In the genomic region with DNA sequence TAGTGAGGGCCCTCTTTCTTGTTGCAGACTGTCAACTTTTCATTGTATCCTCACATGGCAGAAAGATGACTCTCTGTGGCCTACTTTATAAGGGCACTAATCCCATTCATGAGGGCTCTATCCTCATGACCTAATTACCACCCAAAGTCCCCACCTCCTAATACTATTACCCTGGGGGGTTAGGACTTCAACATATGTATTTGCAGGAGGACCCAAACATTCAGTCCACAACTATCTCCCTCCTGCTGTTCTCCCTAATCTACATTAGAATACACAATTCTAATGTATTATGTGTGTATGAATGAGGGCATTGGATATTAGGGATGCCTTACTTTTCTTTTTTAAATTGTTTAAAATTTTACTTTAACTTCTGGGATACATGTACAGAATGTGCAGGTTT, we compare ENCODE assay signal across 20 cellular contexts.
DNase-seq lines count a peak whose midpoint lies in the region; ATAC-seq, FAIRE-seq and TF ChIP-seq lines count a peak whose summit lies in the region.
"Had no signal": no experiment of that assay in that cellular context is flagged by ENCODE, and none has a peak within 500 bp of the region (broad histone marks: within the 10 kb centered on the region; RNA-seq: fewer than 3 reads in every experiment).

No MANE protein-coding gene starts in this region.

- no peak overlapping the region for H2BK120ac ChIP-seq in H1 (replicated peaks; ENCODE audit: low read depth, low read length)

- no peak for FAIRE-seq in H1 (lab: Jason Lieb, UNC)
- FAIRE-seq: A204.1, G401.6, GM12892 had no signal

- H3K27ac Mint-ChIP-seq in GM23338 = no peak overlapping the region
- H3K27ac Mint-ChIP-seq: B cell; CD4-positive, CD25-positive, alpha-beta regulatory T cell; CD8-positive, alpha-beta T cell; H9; HFFc6 had no signal

- ATAC-seq in GM23338 = peak; percentile 62; the same call in 2 of the 3 replicates
- ATAC-seq: CD8-positive, alpha-beta T cell had no signal

- no peak overlapping the region for H4K5ac ChIP-seq in H1 (ENCODE audit: insufficient read length, low read depth, low read length)

- no peak overlapping the region for H4K91ac ChIP-seq in H1 (replicated peaks; ENCODE audit: insufficient read length, low read length)

- TF ChIP-seq EP300 in H1 (IDR thresholded peaks at IDR 0.05; ENCODE audit: borderline replicate concordance in 1 of 2, low read depth in 2 of 2, low read length in 2 of 2) (no peak), SK-N-SH (IDR thresholded peaks at IDR 0.05; ENCODE audit: borderline replicate concordance in 1 of 2, low read depth in 1 of 2, low read length in 1 of 2) (no peak)

- no peak overlapping the region for H3K9ac ChIP-seq in H1 (replicated peaks in 1 of 4; ENCODE audit: extremely low read depth in 1 of 4, low read depth in 3 of 4, low read length in 3 of 4)
- H3K9ac ChIP-seq in SK-N-SH = no peak overlapping the region
- H3K9ac ChIP-seq: BLaER1 had no signal

- no peak overlapping the region for H2BK20ac ChIP-seq in H1 (ENCODE audit: low read length)

- TF ChIP-seq CTCF in GM23338 (conservative IDR thresholded peaks at IDR 0.05; ENCODE audit: low read depth in 2 of 2) (no peak), H1 (IDR thresholded peaks at IDR 0.05; ENCODE audit: control extremely low read depth in 1 of 3, insufficient read depth in 1 of 3, low read depth in 1 of 3, low read length in 3 of 3) (no peak), SK-N-SH (IDR thresholded peaks at IDR 0.05) (no peak)

- DNase-seq in GM23338 (ENCODE audit: low spot score) (peak; percentile 51), NCI-H82 (lab: John Stamatoyannopoulos, UW) (peak; percentile 81), H1 (ENCODE audit: low read depth in 1 of 2, low spot score in 2 of 2) (peak in 1 of 2 experiments; percentile 7), NOMO-1 treated with DMSO at 0.1 percent for 48 hours (lab: John Stamatoyannopoulos, UW; ENCODE audit: unreplicated experiment) (no peak), SK-N-SH (no peak), posterior vena cava (ENCODE audit: low spot score) (no peak)
- DNase-seq: Caco-2; CD4-positive, CD25-positive, alpha-beta regulatory T cell; CD8-positive, alpha-beta T cell; DMS153; DND-41; H9; HFFc6 had no signal

- POLR2A ChIA-PET in H1 (lab: Charles Lee; ENCODE audit: partially characterized antibody) = no interaction called here
- POLR2A ChIA-PET in SK-N-SH (lab: Yijun Ruan, JAX) = no interaction called here

- no peaks in the 10 kb centered on the region for H3K23me2 ChIP-seq in H1 (ENCODE audit: low read depth, low read length)

- no peaks in the 10 kb centered on the region for H3F3A ChIP-seq in GM23338 (replicated peaks; ENCODE audit: low read depth)
- H3F3A ChIP-seq in SK-N-SH (replicated peaks; ENCODE audit: insufficient read depth) = no peaks in the 10 kb centered on the region

- H3K27ac ChIP-seq in GM23338 (ENCODE audit: low read depth) (no peak overlapping the region), H1 (ENCODE audit: low read depth, low read length) (no peak overlapping the region), SK-N-SH (ENCODE audit: low read depth in 2 of 2, low read length in 1 of 2) (no peak overlapping the region)
- H3K27ac ChIP-seq: 22Rv1, BLaER1, C4-2B had no signal

- peaks cover 11% of the 10 kb centered on the region for H3K9me3 Mint-ChIP-seq in GM23338
- H3K9me3 Mint-ChIP-seq: CD8-positive, alpha-beta T cell; HFFc6 had no signal

- intact Hi-C loops in posterior vena cava (cut with DNase I) = no loop called here

- peaks cover 8% of the 10 kb centered on the region for H3K27me3 Mint-ChIP-seq in GM23338 (ENCODE audit: insufficient read depth, low read depth, poor library complexity)

- no peaks in the 10 kb centered on the region for H3K36me3 ChIP-seq in GM23338 (ENCODE audit: insufficient read depth)
- no peaks in the 10 kb centered on the region for H3K36me3 ChIP-seq in H1 (ENCODE audit: control insufficient read depth in 2 of 4, insufficient read depth in 4 of 4, low read length in 3 of 4)
- no peaks in the 10 kb centered on the region for H3K36me3 ChIP-seq in SK-N-SH (replicated peaks in 1 of 2; ENCODE audit: control insufficient read depth in 1 of 2, insufficient read depth in 2 of 2, low read length in 1 of 2)
- H3K36me3 ChIP-seq: BLaER1 had no signal

- no peak overlapping the region for H3K14ac ChIP-seq in H1 (ENCODE audit: insufficient read length)

- H3K9me3 ChIP-seq in H1 (ENCODE audit: insufficient read depth in 2 of 2, low read depth in 1 of 2, low read length in 1 of 2) (0 out of 4 replicates have a peak, but pooled peaks cover 0 to 3% of the 10 kb centered on the region in 2 experiments), SK-N-SH (no peaks in the 10 kb centered on the region)
- H3K9me3 ChIP-seq: BLaER1, Caco-2 had no signal

- no peak overlapping the region for H2BK5ac ChIP-seq in H1 (ENCODE audit: low read depth, low read length)

- H3K23ac ChIP-seq in H1 (ENCODE audit: insufficient read length) = no peak overlapping the region

- H3K27me3 ChIP-seq in GM23338 (ENCODE audit: insufficient read depth) = peaks cover 35% of the 10 kb centered on the region
- H3K27me3 ChIP-seq in H1 (replicated peaks in 1 of 4; ENCODE audit: control insufficient read depth in 3 of 4, extremely low read depth in 1 of 4, insufficient read depth in 3 of 4, low read length in 3 of 4) = peaks cover 0 to 1% (median 0%) of the 10 kb centered on the region in 4 experiments; a peak in 2 of 7 replicates
- H3K27me3 ChIP-seq in SK-N-SH (ENCODE audit: insufficient read depth) = no peaks in the 10 kb centered on the region
- H3K27me3 ChIP-seq: BLaER1 had no signal

- no peak overlapping the region for H2AK5ac ChIP-seq in H1 (ENCODE audit: low read depth, low read length)

- H3K79me2 ChIP-seq in GM23338 (replicated peaks; ENCODE audit: insufficient read depth) (no peaks in the 10 kb centered on the region), H1 (ENCODE audit: control insufficient read depth in 1 of 2, insufficient read depth in 2 of 2, low read length in 2 of 2) (no peaks in the 10 kb centered on the region), SK-N-SH (ENCODE audit: insufficient read depth) (no peaks in the 10 kb centered on the region)

- no peaks in the 10 kb centered on the region for H3K79me1 ChIP-seq in H1 (ENCODE audit: low read depth, low read length)

- TF ChIP-seq RAD21 in H1 (IDR thresholded peaks at IDR 0.05 in 1 of 2, conservative IDR thresholded peaks at IDR 0.05 in 1 of 2; ENCODE audit: low read depth in 2 of 2, low read length in 2 of 2) = no peak
- TF ChIP-seq RAD21 in SK-N-SH (IDR thresholded peaks at IDR 0.05; ENCODE audit: low read length) = no peak

- H3K18ac ChIP-seq in H1 (ENCODE audit: extremely low read depth, low read length) = no peak overlapping the region

- H3K4ac ChIP-seq in H1 (replicated peaks; ENCODE audit: insufficient read length, low read depth, low read length) = no peak overlapping the region

- peaks cover 11% of the 10 kb centered on the region for H3K4me1 Mint-ChIP-seq in GM23338
- H3K4me1 Mint-ChIP-seq: B cell; CD4-positive, CD25-positive, alpha-beta regulatory T cell had no signal

- TF ChIP-seq POLR2A in H1 (IDR thresholded peaks at IDR 0.05; ENCODE audit: control extremely low read depth in 1 of 2, low read depth in 2 of 2, low read length in 2 of 2) = no peak

- no peak overlapping the region for H4K8ac ChIP-seq in H1 (ENCODE audit: extremely low read depth, insufficient read depth, low read length)

- peaks cover 6% of the 10 kb centered on the region; the same call in 1 of the 3 replicates for H3K36me3 Mint-ChIP-seq in GM23338 (ENCODE audit: low read depth)
- H3K36me3 Mint-ChIP-seq: CD4-positive, CD25-positive, alpha-beta regulatory T cell; CD8-positive, alpha-beta T cell had no signal

- H3K9me2 ChIP-seq in GM23338 (ENCODE audit: insufficient read depth) (no peaks in the 10 kb centered on the region), SK-N-SH (no peaks in the 10 kb centered on the region)

- no peak overlapping the region for H3K4me3 ChIP-seq in GM23338
- no peak overlapping the region for H3K4me3 ChIP-seq in H1 (ENCODE audit: extremely low read depth in 1 of 4, insufficient read depth in 2 of 4, low read depth in 3 of 4, low read length in 4 of 4)
- no peak overlapping the region for H3K4me3 ChIP-seq in SK-N-SH (ENCODE audit: low read depth in 2 of 2, low read length in 1 of 2)
- H3K4me3 ChIP-seq: BLaER1 had no signal

- H2AFZ ChIP-seq in GM23338 (no peak overlapping the region), H1 (ENCODE audit: low read length) (no peak overlapping the region), SK-N-SH (ENCODE audit: low read depth) (no peak overlapping the region)

- H4K20me1 ChIP-seq in GM23338 (replicated peaks; ENCODE audit: insufficient read depth) = no peaks in the 10 kb centered on the region
- H4K20me1 ChIP-seq in H1 (replicated peaks in 1 of 2; ENCODE audit: control insufficient read depth in 1 of 2, insufficient read depth in 2 of 2, low read length in 2 of 2) = no peaks in the 10 kb centered on the region
- H4K20me1 ChIP-seq in SK-N-SH (ENCODE audit: insufficient read depth) = no peaks in the 10 kb centered on the region
- H4K20me1 ChIP-seq: BLaER1 had no signal

- no peak overlapping the region for H2BK15ac ChIP-seq in H1 (ENCODE audit: low read length)

- no peak overlapping the region for H3K4me3 Mint-ChIP-seq in GM23338
- H3K4me3 Mint-ChIP-seq: B cell; CD4-positive, CD25-positive, alpha-beta regulatory T cell; CD8-positive, alpha-beta T cell; H9; HFFc6 had no signal

- CTCF ChIA-PET in H1 (lab: Charles Lee; ENCODE audit: partially characterized antibody) (interaction anchor here (0.7 kb wide), 1 partner anchor 45 kb away, joined by 3 read pairs; no protein-coding TSS in a partner anchor), SK-N-SH (lab: Yijun Ruan, JAX) (no interaction called here)

- H2BK12ac ChIP-seq in H1 (ENCODE audit: low read depth, low read length) = no peak overlapping the region

- H3K56ac ChIP-seq in H1 (replicated peaks; ENCODE audit: insufficient read length, low read depth, low read length) = no peak overlapping the region

- peaks cover 7% of the 10 kb centered on the region; the same call in 1 of the 2 replicates for H3K4me1 ChIP-seq in GM23338 (ENCODE audit: insufficient read depth)
- H3K4me1 ChIP-seq in H1 (replicated peaks in 1 of 4; ENCODE audit: control insufficient read depth in 3 of 4, insufficient read depth in 4 of 4, low read length in 3 of 4) = no peaks in the 10 kb centered on the region; a peak in 3 of 7 replicates
- peaks cover 9 to 13% of the 10 kb centered on the region in 2 experiments; a peak in 3 of 4 replicates for H3K4me1 ChIP-seq in SK-N-SH (ENCODE audit: control insufficient read depth in 1 of 2, insufficient read depth in 2 of 2, low read depth in 1 of 2, low read length in 1 of 2)
- H3K4me1 ChIP-seq: BLaER1, Caco-2 had no signal

- H3K4me2 ChIP-seq in GM23338 = no peak overlapping the region
- H3K4me2 ChIP-seq in H1 (ENCODE audit: insufficient read depth in 1 of 2, low read depth in 2 of 2, low read length in 2 of 2) = no peak overlapping the region
- no peak overlapping the region for H3K4me2 ChIP-seq in SK-N-SH
- H3K4me2 ChIP-seq: BLaER1 had no signal

TF ChIP-seq in GM23338, 12 proteins besides CTCF, POLR2A, EP300 and RAD21 (continues in another document):
- no peak for TF ChIP-seq EZH2 (IDR thresholded peaks at IDR 0.05; ENCODE audit: low read depth, unreplicated experiment)

TF ChIP-seq in H1, 55 proteins besides CTCF, POLR2A, EP300 and RAD21 (continues in another document):
- no peak for TF ChIP-seq SUZ12 (IDR thresholded peaks at IDR 0.05; ENCODE audit: low read length)

TF ChIP-seq in SK-N-SH, 30 proteins besides CTCF, POLR2A, EP300 and RAD21:
- TF ChIP-seq MXI1 (IDR thresholded peaks at IDR 0.05; ENCODE audit: low read depth, low read length) (no peak), JUND (IDR thresholded peaks at IDR 0.05) (no peak)

Comparison
In these comparisons a context has a peak if more than half of its experiments do, and no peak if none do; other contexts are left out.
1. DNase-seq: peak in GM23338 (single experiment) and NCI-H82 (single experiment); none in NOMO-1 treated with DMSO at 0.1 percent for 48 hours (single experiment), SK-N-SH (single experiment) and posterior vena cava (single experiment).